In the genomic region with DNA sequence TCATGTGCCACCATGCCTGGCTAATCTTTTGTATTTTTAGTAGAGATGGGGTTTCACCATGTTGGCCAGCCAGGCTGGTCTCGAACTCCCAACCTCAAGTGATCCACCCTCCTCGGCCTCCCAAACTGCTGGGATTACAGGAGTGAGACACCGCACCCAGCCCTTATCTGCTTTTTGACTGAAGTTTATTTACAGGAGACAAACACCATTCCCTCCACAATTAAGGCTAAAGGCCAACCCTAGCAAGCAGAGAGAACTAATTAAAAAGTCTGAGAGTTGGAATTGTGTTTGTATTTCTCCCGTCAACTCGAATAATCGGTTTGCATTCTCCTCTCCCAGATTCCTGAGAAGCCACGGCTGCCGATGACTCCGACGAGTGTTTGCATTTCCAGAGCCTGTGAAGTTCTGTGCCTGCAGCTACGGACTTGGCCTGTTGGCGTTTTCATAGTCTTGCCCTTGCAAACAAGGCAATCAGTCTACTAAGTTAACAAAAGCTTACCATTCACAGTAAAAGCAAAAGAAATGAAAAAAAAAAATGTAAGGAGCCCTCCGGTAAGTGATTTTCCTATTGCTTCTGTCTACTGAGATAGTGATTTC, we compare ENCODE assay signal across 1 cellular context.
TF ChIP-seq lines count a peak whose summit lies in the region.

No MANE protein-coding gene starts in this region.

TF ChIP-seq in HepG2, 621 proteins besides CTCF, POLR2A, EP300 and RAD21 (continued from another document):
- TF ChIP-seq, protein P1, sequence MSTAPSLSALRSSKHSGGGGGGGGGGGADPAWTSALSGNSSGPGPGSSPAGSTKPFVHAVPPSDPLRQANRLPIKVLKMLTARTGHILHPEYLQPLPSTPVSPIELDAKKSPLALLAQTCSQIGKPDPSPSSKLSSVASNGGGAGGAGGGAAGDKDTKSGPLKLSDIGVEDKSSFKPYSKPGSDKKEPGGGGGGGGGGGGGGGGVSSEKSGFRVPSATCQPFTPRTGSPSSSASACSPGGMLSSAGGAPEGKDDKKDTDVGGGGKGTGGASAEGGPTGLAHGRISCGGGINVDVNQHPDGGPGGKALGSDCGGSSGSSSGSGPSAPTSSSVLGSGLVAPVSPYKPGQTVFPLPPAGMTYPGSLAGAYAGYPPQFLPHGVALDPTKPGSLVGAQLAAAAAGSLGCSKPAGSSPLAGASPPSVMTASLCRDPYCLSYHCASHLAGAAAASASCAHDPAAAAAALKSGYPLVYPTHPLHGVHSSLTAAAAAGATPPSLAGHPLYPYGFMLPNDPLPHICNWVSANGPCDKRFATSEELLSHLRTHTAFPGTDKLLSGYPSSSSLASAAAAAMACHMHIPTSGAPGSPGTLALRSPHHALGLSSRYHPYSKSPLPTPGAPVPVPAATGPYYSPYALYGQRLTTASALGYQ (CRISPR knock-in tag; IDR thresholded peaks at IDR 0.05): no peak
